ENCODE assay signal across 9 cellular contexts in the genomic region with DNA sequence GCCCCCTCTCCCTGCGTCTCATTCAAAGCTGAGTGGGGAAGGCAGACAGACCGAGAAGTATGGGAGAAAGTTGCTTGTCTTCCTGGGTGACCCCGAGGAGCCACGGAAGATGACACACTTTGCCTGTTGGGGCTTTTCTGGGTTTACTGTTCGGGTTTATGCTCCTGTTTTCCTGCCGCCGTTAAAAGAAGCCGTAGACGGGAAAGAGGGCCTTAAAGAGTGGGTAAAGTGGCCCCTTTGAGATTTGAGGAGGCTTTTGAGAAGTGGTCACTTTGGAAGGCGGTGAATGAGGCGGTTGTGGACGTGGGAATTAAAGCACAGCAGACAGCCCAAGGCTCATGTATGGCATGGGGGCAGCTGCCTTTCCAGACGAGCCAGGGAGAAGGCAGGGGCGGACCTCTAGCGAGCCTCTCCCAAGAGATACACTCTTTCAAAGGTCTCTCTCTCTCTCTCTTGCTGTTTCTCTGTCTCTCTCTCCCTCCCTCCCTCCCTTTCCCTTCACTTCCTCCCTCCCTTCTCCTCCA. TPM values are rescaled to one million over a fixed set of nuclear protein-coding genes. Genes with fewer than 3 reads are reported as not detected.
DNase-seq lines count a peak whose midpoint lies in the region; ATAC-seq and TF ChIP-seq lines count a peak whose summit lies in the region.
"Had no signal": no experiment of that assay in that cellular context is flagged by ENCODE, and none has a peak within 500 bp of the region (broad histone marks: within the 10 kb centered on the region; RNA-seq: fewer than 3 reads in every experiment).

No MANE protein-coding gene starts in this region.

- H2AFZ ChIP-seq in OCI-LY7 (ENCODE audit: low read length): peak overlapping the region; percentile 82

- BruUV-seq in OCI-LY7 (replicated peaks; lab: Mats Ljungman, UMichigan): no TSS peak

- POLR2A ChIA-PET in OCI-LY7 (lab: Charles Lee): interaction anchor here (0.6 to 1.3 kb wide), 4 partner anchors 16 to 1947 kb away, joined by 3 to 9 read pairs (median 3); no protein-coding TSS in a partner anchor

- H3K4me3 ChIP-seq in OCI-LY7 (ENCODE audit: low read depth, low read length, poor library complexity, severe bottlenecking) (peak overlapping the region; percentile 92), ectodermal cell (ENCODE audit: insufficient read depth, low read depth, low read length) (peak overlapping the region; percentile 67), mucosa of descending colon (peak overlapping the region; percentile 31)

- no peaks in the 10 kb centered on the region for H3K9me2 ChIP-seq in OCI-LY7 (ENCODE audit: insufficient read depth, low read length)

- H3K4me3 Mint-ChIP-seq in activated naive CD4-positive, alpha-beta T cell treated with anti-CD3 and anti-CD28 coated beads for 36 hours: peak overlapping the region; percentile 64

- ATAC-seq in HG02852 (IDR thresholded peaks at IDR 0.05; ENCODE audit: unreplicated experiment) (peak; percentile 35), mucosa of descending colon (peak; percentile 28)

- CTCF ChIA-PET in activated naive CD4-positive, alpha-beta T cell treated with anti-CD3 and anti-CD28 coated beads for 36 hours (lab: Charles Lee): interaction anchor here (1.0 to 1.2 kb wide), 2 partner anchors 9 to 13 kb away, joined by 3 read pairs; no protein-coding TSS in a partner anchor
- CTCF ChIA-PET in OCI-LY7 (lab: Charles Lee; ENCODE audit: unreplicated experiment): interaction anchor here (0.7 to 0.8 kb wide), 2 partner anchors 22 to 563 kb away, joined by 3 to 5 read pairs; no protein-coding TSS in a partner anchor

- peaks cover 19% of the 10 kb centered on the region for H3K27me3 ChIP-seq in ectodermal cell (ENCODE audit: control insufficient read depth, insufficient read depth, low read length, poor library complexity, severe bottlenecking)

- H3K9me3 Mint-ChIP-seq in activated naive CD4-positive, alpha-beta T cell treated with anti-CD3 and anti-CD28 coated beads for 36 hours: no peaks in the 10 kb centered on the region

- H3K27ac Mint-ChIP-seq in activated naive CD4-positive, alpha-beta T cell treated with anti-CD3 and anti-CD28 coated beads for 36 hours: no peak overlapping the region

- intact Hi-C loops in activated naive CD4-positive, alpha-beta T cell treated with anti-CD3 and anti-CD28 coated beads for 36 hours (cut with micrococcal nuclease): loop anchor here (1.0 to 2.0 kb wide), 4 partner anchors 13 to 565 kb away; a partner anchor contains a TSS
- intact Hi-C loops in OCI-LY7 (cut with micrococcal nuclease; ENCODE audit: unreplicated experiment) (loop anchor here (5.0 kb wide), 1 partner anchor 106 kb away; no protein-coding TSS in a partner anchor), mucosa of descending colon (cut with DNase I, micrococcal nuclease) (no loop called here)

- H3K4me1 Mint-ChIP-seq in activated naive CD4-positive, alpha-beta T cell treated with anti-CD3 and anti-CD28 coated beads for 36 hours (ENCODE audit: low read depth): peaks cover 11% of the 10 kb centered on the region

- H3K9me3 ChIP-seq in OCI-LY7 (ENCODE audit: low read length) (no peaks in the 10 kb centered on the region), ectodermal cell (ENCODE audit: control insufficient read depth, low read length) (no peaks in the 10 kb centered on the region), mucosa of descending colon (no peaks in the 10 kb centered on the region)
- H3K9me3 ChIP-seq: neutrophil had no signal

- 1 to 2% methylated on average over 14 to 15 of the region's 15 CpGs for WGBS in ectodermal cell, 2 experiments

- peaks cover 43% of the 10 kb centered on the region for H3K27me3 Mint-ChIP-seq in activated naive CD4-positive, alpha-beta T cell treated with anti-CD3 and anti-CD28 coated beads for 36 hours (ENCODE audit: low read depth)

- DNase-seq in activated naive CD4-positive, alpha-beta T cell treated with anti-CD3 and anti-CD28 coated beads for 36 hours: no peak
- no peak for DNase-seq in activated naive CD4-positive, alpha-beta T cell treated with anti-CD3 and anti-CD28 coated beads, Interleukin-2, amount 50 U/mL, for 16 hours
- DNase-seq in OCI-LY7 (ENCODE audit: low spot score) (no peak), mucosa of descending colon (peak in 2 of 3 donors; percentile 12 to 29), MV-4-11 (lab: John Stamatoyannopoulos, UW) (no peak), OCI-M2 (lab: John Stamatoyannopoulos, UW; ENCODE audit: unreplicated experiment) (no peak)

- TF ChIP-seq CTCF in OCI-LY7 (conservative IDR thresholded peaks at IDR 0.05; ENCODE audit: low read length) (no peak), mucosa of descending colon (IDR thresholded peaks at IDR 0.05) (no peak)

- H4K20me1 ChIP-seq in OCI-LY7 (ENCODE audit: insufficient read depth, low read length): no peaks in the 10 kb centered on the region

- peaks cover 20% of the 10 kb centered on the region for H3K4me1 ChIP-seq in OCI-LY7 (ENCODE audit: insufficient read depth, low read length, poor library complexity, severe bottlenecking)
- H3K4me1 ChIP-seq in ectodermal cell (ENCODE audit: control insufficient read depth, insufficient read depth, low read length): peaks cover 11% of the 10 kb centered on the region
- H3K4me1 ChIP-seq in mucosa of descending colon (ENCODE audit: low read depth): peaks cover 5% of the 10 kb centered on the region

- peak overlapping the region; percentile 89 for H3K4me2 ChIP-seq in OCI-LY7 (ENCODE audit: low read length)

- H3K27ac ChIP-seq in OCI-LY7 (ENCODE audit: low read depth, low read length, poor library complexity, severe bottlenecking) (no peak overlapping the region), ectodermal cell (ENCODE audit: insufficient read depth, low read depth, low read length, poor library complexity, severe bottlenecking) (no peak overlapping the region)
- H3K27ac ChIP-seq: neutrophil had no signal

- H3K36me3 ChIP-seq in OCI-LY7 (ENCODE audit: insufficient read depth, low read length) (no peaks in the 10 kb centered on the region), ectodermal cell (ENCODE audit: control insufficient read depth, insufficient read depth, low read length) (no peaks in the 10 kb centered on the region), mucosa of descending colon (ENCODE audit: low read depth) (no peaks in the 10 kb centered on the region)
- H3K36me3 ChIP-seq: neutrophil had no signal

- no peaks in the 10 kb centered on the region for H3K36me3 Mint-ChIP-seq in activated naive CD4-positive, alpha-beta T cell treated with anti-CD3 and anti-CD28 coated beads for 36 hours (ENCODE audit: low read depth)

- peaks cover 38% of the 10 kb centered on the region for H3K79me2 ChIP-seq in OCI-LY7 (ENCODE audit: insufficient read depth, low read depth, low read length)

RNA-seq across cellular contexts. Expression of a gene that starts 0.5 kb away (rescaled TPM):
- total RNA-seq in activated naive CD4-positive, alpha-beta T cell treated with anti-CD3 and anti-CD28 coated beads for 36 hours: 1 to 10 TPM; 1.2 to 1.5 TPM
- total RNA-seq in OCI-LY7 (2014; rRNA removed; shearing (Covaris generic)): 27.7 TPM in 2 replicates
- total RNA-seq in OCI-LY7 (2022): 15.1 and 19.7 TPM in 2 replicates
- 9.0 TPM for polyA plus RNA-seq in ectodermal cell (2013, experiment 1 of 4)
- 5.7 TPM for polyA plus RNA-seq in ectodermal cell (2013, experiment 2 of 4)
- polyA plus RNA-seq in ectodermal cell (2013, experiment 3 of 4): 8.8 TPM
- 8.1 TPM for polyA plus RNA-seq in ectodermal cell (2013, experiment 4 of 4)
- total RNA-seq in mucosa of descending colon: 10 to 100 TPM in 1 of 3 donors, 1 to 10 TPM in 2; 4.9 to 26.1 (median 8.3) TPM

RNA-seq across cellular contexts. Expression of a gene that starts 52.0 kb away (rescaled TPM):
- total RNA-seq in activated naive CD4-positive, alpha-beta T cell treated with anti-CD3 and anti-CD28 coated beads for 36 hours: 10 to 100 TPM; 21.2 to 28.3 TPM
- 20.1 and 30.1 TPM in 2 replicates for total RNA-seq in OCI-LY7 (2014; rRNA removed; shearing (Covaris generic))
- total RNA-seq in OCI-LY7 (2022): 33.2 and 45.9 TPM in 2 replicates
- polyA plus RNA-seq in ectodermal cell (2013, experiment 1 of 4): 22.4 TPM
- polyA plus RNA-seq in ectodermal cell (2013, experiment 2 of 4): 23.2 TPM
- polyA plus RNA-seq in ectodermal cell (2013, experiment 3 of 4): 19.9 TPM
- polyA plus RNA-seq in ectodermal cell (2013, experiment 4 of 4): 20.9 TPM
- 10 to 100 TPM; 24.7 to 30.4 (median 27.4) TPM for total RNA-seq in mucosa of descending colon

Comparison
In these comparisons a context has a peak if more than half of its experiments do, and no peak if none do; other contexts are left out.
1. DNase-seq: peak in mucosa of descending colon (2 of 3); none in activated naive CD4-positive, alpha-beta T cell treated with anti-CD3 and anti-CD28 coated beads for 36 hours (single experiment), activated naive CD4-positive, alpha-beta T cell treated with anti-CD3 and anti-CD28 coated beads, Interleukin-2, amount 50 U/mL, for 16 hours (single experiment), OCI-LY7 (single experiment), MV-4-11 (single experiment) and OCI-M2 (single experiment).
2. H3K4me3 ChIP-seq: peak in every context shown above with its lines; median percentile 92 in OCI-LY7; 67 in ectodermal cell; 31 in mucosa of descending colon.
3. intact Hi-C loops: an anchor here in activated naive CD4-positive, alpha-beta T cell treated with anti-CD3 and anti-CD28 coated beads for 36 hours (1.0 to 2.0 kb wide) and OCI-LY7 (5.0 kb wide); none called in mucosa of descending colon.